In the genomic region with DNA sequence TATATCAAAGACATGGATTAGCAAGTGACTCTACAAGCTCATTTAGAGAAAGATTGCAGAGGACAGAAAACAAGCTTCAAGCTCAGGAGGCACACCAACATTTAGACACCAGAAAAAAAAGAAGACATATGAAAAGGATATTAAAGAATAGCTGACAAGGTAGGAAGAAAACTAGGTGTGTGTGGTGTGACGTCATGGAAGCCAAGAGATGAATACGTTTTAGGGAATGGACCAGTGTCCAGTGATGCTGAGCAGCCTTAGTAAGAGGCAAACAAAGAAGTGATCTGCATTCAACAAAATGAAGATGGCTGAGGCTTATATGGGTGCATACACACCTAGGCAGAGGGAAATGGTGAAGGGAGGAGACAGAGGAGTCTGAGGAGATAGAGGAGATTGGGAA, we compare ENCODE assay signal across 37 cellular contexts.
DNase-seq lines count a peak whose midpoint lies in the region; ATAC-seq, FAIRE-seq and TF ChIP-seq lines count a peak whose summit lies in the region.
"Had no signal": no experiment of that assay in that cellular context is flagged by ENCODE, and none has a peak within 500 bp of the region (broad histone marks: within the 10 kb centered on the region; RNA-seq: fewer than 3 reads in every experiment).

No MANE protein-coding gene starts in this region.

- TF ChIP-seq EP300 in HepG2 (IDR thresholded peaks at IDR 0.05; ENCODE audit: low read depth in 2 of 2, low read length in 2 of 2): no peak
- TF ChIP-seq EP300 in HepG2 (CRISPR knock-in tag; IDR thresholded peaks at IDR 0.05; ENCODE audit: borderline replicate concordance): no peak
- TF ChIP-seq EP300 in H1 (IDR thresholded peaks at IDR 0.05; ENCODE audit: borderline replicate concordance in 1 of 2, low read depth in 2 of 2, low read length in 2 of 2): no peak

- CTCF ChIA-PET in HepG2 (lab: Yijun Ruan, JAX; ENCODE audit: low intra/inter-chr PET ratio, low total read pairs) (no interaction called here), HEK293 (lab: Yijun Ruan, JAX) (no interaction called here), H1 (lab: Charles Lee; ENCODE audit: partially characterized antibody) (interaction anchor here (0.7 to 1.3 kb wide), 3 partner anchors 12 to 122 kb away, joined by 3 to 4 read pairs (median 3); no protein-coding TSS in a partner anchor)

- TF ChIP-seq CTCF in HepG2 (CRISPR knock-in tag; IDR thresholded peaks at IDR 0.05): no peak
- TF ChIP-seq CTCF in right lobe of liver (IDR thresholded peaks at IDR 0.05): no peak
- TF ChIP-seq CTCF in HEK293 (tag by site-specific recombination; IDR thresholded peaks at IDR 0.05): no peak
- no peak for TF ChIP-seq CTCF in H1 (IDR thresholded peaks at IDR 0.05; ENCODE audit: control extremely low read depth in 1 of 3, insufficient read depth in 1 of 3, low read depth in 1 of 3, low read length in 3 of 3)
- no peak for TF ChIP-seq CTCF in neural crest cell (conservative IDR thresholded peaks at IDR 0.05)
- no peak for TF ChIP-seq CTCF in thyroid gland (IDR thresholded peaks at IDR 0.05)

- no peak for TF ChIP-seq RAD21 in HepG2 (CRISPR knock-in tag; IDR thresholded peaks at IDR 0.05)
- TF ChIP-seq RAD21 in H1 (IDR thresholded peaks at IDR 0.05 in 1 of 2, conservative IDR thresholded peaks at IDR 0.05 in 1 of 2; ENCODE audit: low read depth in 2 of 2, low read length in 2 of 2): no peak

- peaks cover 3% of the 10 kb centered on the region for H3K36me3 Mint-ChIP-seq in neural crest cell (ENCODE audit: low read depth)
- H3K36me3 Mint-ChIP-seq: CD14-positive monocyte; CD4-positive, alpha-beta memory T cell; CD4-positive, CD25-positive, alpha-beta regulatory T cell; CD8-positive, alpha-beta memory T cell; CD8-positive, alpha-beta T cell had no signal

- 2% methylated on average over 2 of the region's 2 CpGs for WGBS in HepG2 (ENCODE audit: low lambda C conversion rate)
- 40% methylated on average over 2 of the region's 2 CpGs for WGBS in right lobe of liver (ENCODE audit: insufficient coverage, low coverage, low lambda C conversion rate, missing lambda C conversion rate)
- WGBS in H1 (ENCODE audit: extremely low coverage in 1 of 2, insufficient coverage in 1 of 2, insufficient read length in 1 of 2, insufficient replicate concordance in 2 of 2, low coverage in 1 of 2, low lambda C conversion rate in 2 of 2, missing lambda C conversion rate in 1 of 2), 2 experiments: 87% methylated on average over 2 of the region's 2 CpGs; no CpG with 5 or more reads in 1 of the 2 experiments
- WGBS in thyroid gland, 2 donors: 83 to 91% methylated on average over 2 of the region's 2 CpGs

- H4K20me1 ChIP-seq in HepG2 (ENCODE audit: insufficient read depth, low read length): no peaks in the 10 kb centered on the region
- no peaks in the 10 kb centered on the region for H4K20me1 ChIP-seq in H1 (replicated peaks in 1 of 2; ENCODE audit: control insufficient read depth in 1 of 2, insufficient read depth in 2 of 2, low read length in 2 of 2)
- H4K20me1 ChIP-seq: BLaER1; BLaER1 treated with 17β-estradiol and CSF1 and Interleukin-3, amounts not matched to agents 10 nM and 100 nM had no signal

- no peak overlapping the region for H4K5ac ChIP-seq in H1 (ENCODE audit: insufficient read length, low read depth, low read length)

- POLR2A ChIA-PET in HepG2 (lab: Yijun Ruan, JAX): no interaction called here
- POLR2A ChIA-PET in HEK293 (lab: Yijun Ruan, JAX): no interaction called here
- POLR2A ChIA-PET in H1 (lab: Charles Lee; ENCODE audit: partially characterized antibody): no interaction called here

- no TSS peak for BruUV-seq in HepG2 (replicated peaks; lab: Mats Ljungman, UMichigan)

- TF ChIP-seq POLR2A in HepG2 (IDR thresholded peaks at IDR 0.05; ENCODE audit: insufficient read depth in 1 of 2, low read depth in 2 of 2, low read length in 2 of 2): no peak
- TF ChIP-seq POLR2A in right lobe of liver (IDR thresholded peaks at IDR 0.05): no peak
- no peak for TF ChIP-seq POLR2A in H1 (IDR thresholded peaks at IDR 0.05; ENCODE audit: control extremely low read depth in 1 of 2, low read depth in 2 of 2, low read length in 2 of 2)
- TF ChIP-seq POLR2A in thyroid gland (IDR thresholded peaks at IDR 0.05): no peak

- H4K8ac ChIP-seq in H1 (ENCODE audit: extremely low read depth, insufficient read depth, low read length): no peak overlapping the region

- H3K4me3 ChIP-seq in HepG2 (replicated peaks in 1 of 3; ENCODE audit: insufficient read depth in 1 of 3, low read depth in 2 of 3, low read length in 3 of 3): no peak overlapping the region
- H3K4me3 ChIP-seq in right lobe of liver: no peak overlapping the region
- no peak overlapping the region for H3K4me3 ChIP-seq in HEK293 (ENCODE audit: low read depth, low read length)
- no peak overlapping the region for H3K4me3 ChIP-seq in H1 (ENCODE audit: extremely low read depth in 1 of 4, insufficient read depth in 2 of 4, low read depth in 3 of 4, low read length in 4 of 4)
- no peak overlapping the region for H3K4me3 ChIP-seq in thyroid gland (replicated peaks in 1 of 3)
- no peak overlapping the region for H3K4me3 ChIP-seq in SJCRH30
- H3K4me3 ChIP-seq: A549; BLaER1; BLaER1 treated with 17β-estradiol and CSF1 and Interleukin-3, amounts not matched to agents 10 nM and 100 nM had no signal

- H3K14ac ChIP-seq in H1 (ENCODE audit: insufficient read length): no peak overlapping the region

- in situ Hi-C loops in HepG2 (cut with HindIII; ENCODE audit: extremely low pct_ligation_motif_present, low pct_unique_long_range_greater_than_20kb): no loop called here

- no peak for ATAC-seq in HepG2
- ATAC-seq in right lobe of liver: no peak
- ATAC-seq: A549; CD8-positive, alpha-beta T cell had no signal

- H3K4ac ChIP-seq in H1 (replicated peaks; ENCODE audit: insufficient read length, low read depth, low read length): no peak overlapping the region

- H2AK5ac ChIP-seq in H1 (ENCODE audit: low read depth, low read length): no peak overlapping the region

- no peaks in the 10 kb centered on the region for H3K27me3 Mint-ChIP-seq in neural crest cell (ENCODE audit: low read depth)
- H3K27me3 Mint-ChIP-seq: B cell; CD4-positive, alpha-beta memory T cell; CD4-positive, alpha-beta T cell; CD4-positive, CD25-positive, alpha-beta regulatory T cell had no signal

- H3K79me2 ChIP-seq in HepG2 (ENCODE audit: insufficient read depth, low read length): no peaks in the 10 kb centered on the region
- H3K79me2 ChIP-seq in H1 (ENCODE audit: control insufficient read depth in 1 of 2, insufficient read depth in 2 of 2, low read length in 2 of 2): no peaks in the 10 kb centered on the region

- DNase-seq in HepG2 (ENCODE audit: low spot score) (no peak), right lobe of liver (no peak), H1 (ENCODE audit: low read depth in 1 of 2, low spot score in 2 of 2) (no peak), neural crest cell (ENCODE audit: low read depth, low spot score) (no peak), thyroid gland (no peak), medulla oblongata (ENCODE audit: extremely low spot score) (no peak), SJCRH30 (no peak)
- DNase-seq: 8988T; ACHN; AML-193; BE2C; C1 segment of cervical spinal cord; Caco-2; Calu3; CD4-positive, alpha-beta memory T cell; CD4-positive, alpha-beta T cell; CD4-positive, CD25-positive, alpha-beta regulatory T cell; CD8-positive, alpha-beta memory T cell; CD8-positive, alpha-beta T cell; COR-L47; DMS 273 treated with DMSO at 0.1 percent for 48 hours; DMS153; DMS53; DMS79; DMS79 treated with DMSO at 0.1 percent for 48 hours; DND-41; EL had no signal

- H3K9ac ChIP-seq in HepG2 (ENCODE audit: insufficient read depth, low read depth, low read length) (no peak overlapping the region), H1 (replicated peaks in 1 of 4; ENCODE audit: extremely low read depth in 1 of 4, low read depth in 3 of 4, low read length in 3 of 4) (no peak overlapping the region)
- H3K9ac ChIP-seq: BLaER1; BLaER1 treated with 17β-estradiol and CSF1 and Interleukin-3, amounts not matched to agents 10 nM and 100 nM had no signal

- no peak overlapping the region for H3K23ac ChIP-seq in H1 (ENCODE audit: insufficient read length)

- no peak overlapping the region for H2AFZ ChIP-seq in HepG2 (ENCODE audit: low read length)
- 0 out of 2 replicates have a peak overlapping the region, but pooled peaks have one; percentile 24 for H2AFZ ChIP-seq in H1 (ENCODE audit: low read length)

- no peaks in the 10 kb centered on the region; the same call in 1 of the 2 replicates for H3K79me1 ChIP-seq in H1 (ENCODE audit: low read depth, low read length)

- H3K9me3 ChIP-seq in HepG2 (ENCODE audit: low read length) (no peaks in the 10 kb centered on the region), right lobe of liver (no peaks in the 10 kb centered on the region), HEK293 (ENCODE audit: control insufficient read depth, insufficient read depth, low read depth, low read length) (no peaks in the 10 kb centered on the region), H1 (ENCODE audit: insufficient read depth in 2 of 2, low read depth in 1 of 2, low read length in 1 of 2) (no peaks in the 10 kb centered on the region), thyroid gland (no peaks in the 10 kb centered on the region), SJCRH30 (replicated peaks) (no peaks in the 10 kb centered on the region)
- H3K9me3 ChIP-seq: A549; BE2C; BLaER1; BLaER1 treated with 17β-estradiol and CSF1 and Interleukin-3, amounts not matched to agents 10 nM and 100 nM; Caco-2 had no signal

- H3K27me3 ChIP-seq in HepG2 (ENCODE audit: control insufficient read depth in 1 of 2, insufficient read depth in 2 of 2, low read length in 2 of 2): no peaks in the 10 kb centered on the region
- no peaks in the 10 kb centered on the region for H3K27me3 ChIP-seq in right lobe of liver
- no peaks in the 10 kb centered on the region for H3K27me3 ChIP-seq in H1 (replicated peaks in 1 of 4; ENCODE audit: control insufficient read depth in 3 of 4, extremely low read depth in 1 of 4, insufficient read depth in 3 of 4, low read length in 3 of 4)
- no peaks in the 10 kb centered on the region for H3K27me3 ChIP-seq in thyroid gland
- H3K27me3 ChIP-seq in SJCRH30: no peaks in the 10 kb centered on the region
- H3K27me3 ChIP-seq: BE2C; BLaER1; BLaER1 treated with 17β-estradiol and CSF1 and Interleukin-3, amounts not matched to agents 10 nM and 100 nM had no signal

- H3K18ac ChIP-seq in H1 (ENCODE audit: extremely low read depth, low read length): no peak overlapping the region

- peaks cover 24% of the 10 kb centered on the region for H3K4me1 Mint-ChIP-seq in neural crest cell
- H3K4me1 Mint-ChIP-seq: B cell; CD14-positive monocyte; CD4-positive, alpha-beta memory T cell; CD8-positive, alpha-beta memory T cell had no signal

- no peak overlapping the region for H3K56ac ChIP-seq in H1 (replicated peaks; ENCODE audit: insufficient read length, low read depth, low read length)

- H2BK120ac ChIP-seq in H1 (replicated peaks; ENCODE audit: low read depth, low read length): no peak overlapping the region

- H3K4me3 Mint-ChIP-seq in neural crest cell: no peak overlapping the region
- H3K4me3 Mint-ChIP-seq: B cell; CD14-positive monocyte; CD4-positive, alpha-beta memory T cell; CD4-positive, alpha-beta T cell; CD4-positive, CD25-positive, alpha-beta regulatory T cell; CD8-positive, alpha-beta memory T cell; CD8-positive, alpha-beta T cell had no signal

- H2BK20ac ChIP-seq in H1 (ENCODE audit: low read length): no peak overlapping the region

- H4K91ac ChIP-seq in H1 (replicated peaks; ENCODE audit: insufficient read length, low read length): no peak overlapping the region

- peaks cover 3% of the 10 kb centered on the region for H3K9me3 Mint-ChIP-seq in neural crest cell

- FAIRE-seq in HepG2 (lab: Jason Lieb, UNC) (no peak), H1 (lab: Jason Lieb, UNC) (no peak)
- FAIRE-seq: A204.1, A549, D721Med had no signal

- no peak overlapping the region for H2BK5ac ChIP-seq in H1 (ENCODE audit: low read depth, low read length)

- peak overlapping the region; percentile 72 for H3K27ac Mint-ChIP-seq in neural crest cell (ENCODE audit: unreplicated experiment)
- H3K27ac Mint-ChIP-seq: B cell; CD14-positive monocyte; CD4-positive, alpha-beta memory T cell; CD4-positive, alpha-beta T cell; CD8-positive, alpha-beta memory T cell; CD8-positive, alpha-beta T cell had no signal

- H3K4me2 ChIP-seq in HepG2 (ENCODE audit: low read depth, low read length) (no peak overlapping the region), H1 (ENCODE audit: insufficient read depth in 1 of 2, low read depth in 2 of 2, low read length in 2 of 2) (no peak overlapping the region)
- H3K4me2 ChIP-seq: A549; BLaER1; BLaER1 treated with 17β-estradiol and CSF1 and Interleukin-3, amounts not matched to agents 10 nM and 100 nM had no signal

- H3K36me3 ChIP-seq in HepG2 (replicated peaks in 1 of 2; ENCODE audit: control insufficient read depth in 1 of 2, insufficient read depth in 2 of 2, low read length in 2 of 2) (no peaks in the 10 kb centered on the region), right lobe of liver (no peaks in the 10 kb centered on the region), HEK293 (ENCODE audit: control insufficient read depth in 2 of 2, insufficient read depth in 1 of 2, low read length in 2 of 2) (no peaks in the 10 kb centered on the region), H1 (ENCODE audit: control insufficient read depth in 2 of 4, insufficient read depth in 4 of 4, low read length in 3 of 4) (no peaks in the 10 kb centered on the region), thyroid gland (no peaks in the 10 kb centered on the region), SJCRH30 (no peaks in the 10 kb centered on the region; the same call in 1 of the 2 replicates)
- H3K36me3 ChIP-seq: BE2C; BLaER1; BLaER1 treated with 17β-estradiol and CSF1 and Interleukin-3, amounts not matched to agents 10 nM and 100 nM had no signal

- H2BK15ac ChIP-seq in H1 (ENCODE audit: low read length): no peak overlapping the region

- no peak overlapping the region for H2BK12ac ChIP-seq in H1 (ENCODE audit: low read depth, low read length)

- H3K4me1 ChIP-seq in HepG2 (ENCODE audit: insufficient read depth, low read length) (no peaks in the 10 kb centered on the region), right lobe of liver (no peaks in the 10 kb centered on the region), HEK293 (ENCODE audit: control insufficient read depth, insufficient read depth, low read length) (no peaks in the 10 kb centered on the region), H1 (replicated peaks in 1 of 4; ENCODE audit: control insufficient read depth in 3 of 4, insufficient read depth in 4 of 4, low read length in 3 of 4) (no peaks in the 10 kb centered on the region), thyroid gland (no peaks in the 10 kb centered on the region), SJCRH30 (no peaks in the 10 kb centered on the region)
- H3K4me1 ChIP-seq: A549; BLaER1; BLaER1 treated with 17β-estradiol and CSF1 and Interleukin-3, amounts not matched to agents 10 nM and 100 nM; Caco-2 had no signal

- H3K23me2 ChIP-seq in H1 (ENCODE audit: low read depth, low read length): no peaks in the 10 kb centered on the region

- intact Hi-C loops in HepG2 (cut with micrococcal nuclease; ENCODE audit: unreplicated experiment): no loop called here
- intact Hi-C loops in right lobe of liver (cut with DNase I): no loop called here
- intact Hi-C loops in thyroid gland (cut with DNase I): no loop called here

- H3K27ac ChIP-seq in HepG2 (ENCODE audit: extremely low read length, insufficient read depth, low read length): no peak overlapping the region
- H3K27ac ChIP-seq in right lobe of liver: no peak overlapping the region
- no peak overlapping the region for H3K27ac ChIP-seq in HEK293 (ENCODE audit: extremely low read depth, low read depth, low read length)
- no peak overlapping the region for H3K27ac ChIP-seq in H1 (ENCODE audit: low read depth, low read length)
- H3K27ac ChIP-seq in thyroid gland: no peak overlapping the region
- no peak overlapping the region for H3K27ac ChIP-seq in SJCRH30
- H3K27ac ChIP-seq: 22Rv1; A549; BLaER1; BLaER1 treated with 17β-estradiol and CSF1 and Interleukin-3, amounts not matched to agents 10 nM and 100 nM; C4-2B had no signal

Comparison
In these comparisons a context has a peak if more than half of its experiments do, and no peak if none do; other contexts are left out.
1. Of the 63 proteins assayed by ChIP-seq in both HepG2 and HEK293: peak only in HepG2: none; only in HEK293: ATF2; in both: none; in neither: 62.